ENCODE assay signal across 8 cellular contexts in the genomic region with DNA sequence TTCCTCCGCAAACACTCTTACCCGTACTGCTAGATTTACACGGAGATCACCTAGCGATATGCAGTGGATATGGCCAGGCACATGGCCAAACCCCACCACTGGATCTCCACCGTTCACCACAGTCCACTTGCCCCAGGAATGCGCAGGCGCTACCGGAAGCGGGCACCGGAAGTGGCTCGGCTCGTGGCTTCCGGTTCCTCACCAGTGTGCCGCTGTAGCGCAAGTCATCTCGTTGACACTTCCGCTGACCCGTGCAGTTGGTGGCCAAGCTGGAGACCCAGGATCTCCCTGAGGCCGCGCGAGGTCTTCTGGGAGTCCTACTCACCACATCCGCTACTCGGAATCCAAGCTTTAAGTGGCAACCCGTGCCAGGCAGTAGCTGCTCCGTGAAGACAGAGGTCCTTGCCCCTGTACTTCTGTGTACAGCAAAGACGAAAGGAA. TPM values are rescaled to one million over a fixed set of nuclear protein-coding genes. Genes with fewer than 3 reads are reported as not detected.
DNase-seq lines count a peak whose midpoint lies in the region; ATAC-seq and TF ChIP-seq lines count a peak whose summit lies in the region.

No MANE protein-coding gene starts in this region.

- intact Hi-C loops in mammary epithelial cell (cut with micrococcal nuclease), result no loop called here

- no TSS peak for BruUV-seq in mammary epithelial cell (replicated peaks; lab: Mats Ljungman, UMichigan)

- H4K20me1 ChIP-seq in mammary epithelial cell (ENCODE audit: insufficient read depth, low read length), result no peaks in the 10 kb centered on the region

- TF ChIP-seq CTCF in mammary epithelial cell (conservative IDR thresholded peaks at IDR 0.05 in 1 of 2, IDR thresholded peaks at IDR 0.05 in 1 of 2; ENCODE audit: extremely low read depth in 1 of 2, insufficient read depth in 1 of 2, low read depth in 1 of 2, low read length in 2 of 2), result no peak

- ATAC-seq in HG03039 (IDR thresholded peaks at IDR 0.05; ENCODE audit: unreplicated experiment) (no peak), HG03097 (IDR thresholded peaks at IDR 0.05; ENCODE audit: low FRiP score, unreplicated experiment) (no peak), GM21717 (IDR thresholded peaks at IDR 0.05; ENCODE audit: unreplicated experiment) (no peak)

- H2AFZ ChIP-seq in mammary epithelial cell (ENCODE audit: low read depth, low read length), result no peak overlapping the region

- H3K27me3 ChIP-seq in mammary epithelial cell (ENCODE audit: insufficient read depth, low read length), result no peaks in the 10 kb centered on the region

- 90% methylated on average over 21 of the region's 26 CpGs for WGBS in mammary epithelial cell (ENCODE audit: low coverage, missing lambda C conversion rate)

- in situ Hi-C loops in mammary epithelial cell (cut with MboI; ENCODE audit: low sequenced_read_pairs in 2 of 2), result no loop called here

- dilution Hi-C loops in mammary epithelial cell (cut with HindIII; ENCODE audit: low sequenced_read_pairs), result loop anchor here (10.0 kb wide), 1 partner anchor 77 kb away; the partner anchor contains the start of gene OR2C1

- CTCF ChIA-PET in mammary epithelial cell (lab: Charles Lee; ENCODE audit: low non-redundant PET), result no interaction called here

- no peaks in the 10 kb centered on the region for H3K79me2 ChIP-seq in mammary epithelial cell (ENCODE audit: insufficient read depth, low read length)

- no peak overlapping the region for H3K27ac ChIP-seq in mammary epithelial cell (ENCODE audit: insufficient read depth, low read depth, low read length)

- no peaks in the 10 kb centered on the region for H3K4me1 ChIP-seq in mammary epithelial cell (ENCODE audit: insufficient read depth, low read length)

- DNase-seq in EH (ENCODE audit: low read depth), result peak; percentile 73
- DNase-seq in activated CD4-positive, CD25-positive, alpha-beta regulatory T cell treated with anti-CD3 and anti-CD28 coated beads, Interleukin-2, amount 50 U/mL, for 16 hours (ENCODE audit: low read depth, low spot score), result peak; percentile 13
- DNase-seq in dermis blood vessel endothelial cell, result peak; percentile 5
- peak; percentile 41 for DNase-seq in retina
- DNase-seq in mammary epithelial cell, result no peak

- no peak overlapping the region for H3K4me3 ChIP-seq in mammary epithelial cell (replicated peaks in 1 of 3; ENCODE audit: insufficient read depth in 1 of 3, low read depth in 2 of 3, low read length in 3 of 3)

- H3K9me3 ChIP-seq in mammary epithelial cell (replicated peaks; ENCODE audit: insufficient read depth, low read length), result no peaks in the 10 kb centered on the region

- H3K9ac ChIP-seq in mammary epithelial cell (ENCODE audit: insufficient read depth, low read length), result no peak overlapping the region

- no peak overlapping the region for H3K4me2 ChIP-seq in mammary epithelial cell (ENCODE audit: insufficient read depth, low read depth, low read length)

- H3K36me3 ChIP-seq in mammary epithelial cell (ENCODE audit: insufficient read depth, low read length), result no peaks in the 10 kb centered on the region

RNA-seq across cellular contexts. Expression of gene ZNF597, which starts 11.5 kb away (rescaled TPM):
- 2.4 and 3.7 TPM in 2 replicates for total RNA-seq in dermis blood vessel endothelial cell
- total RNA-seq in mammary epithelial cell, result 1 to 10 TPM; 2.4 to 3.8 TPM
- 1.00 TPM for polyA plus RNA-seq in mammary epithelial cell
- 0.72 TPM for polyA minus RNA-seq in mammary epithelial cell

RNA-seq across cellular contexts. Expression of gene NAA60, which starts 11.7 kb away (rescaled TPM):
- total RNA-seq in dermis blood vessel endothelial cell (19.9 and 22.8 TPM in 2 replicates), mammary epithelial cell (10 to 100 TPM; 16.0 to 37.8 TPM)
- 19.9 TPM for polyA plus RNA-seq in mammary epithelial cell
- polyA minus RNA-seq in mammary epithelial cell, result 13.6 TPM

RNA-seq across cellular contexts. Expression of gene ZNF174, which starts 30.8 kb away (rescaled TPM):
- 6.4 and 8.0 TPM in 2 replicates for total RNA-seq in dermis blood vessel endothelial cell
- total RNA-seq in mammary epithelial cell, result 1 to 10 TPM; 5.3 to 7.7 TPM
- 7.0 TPM for polyA plus RNA-seq in mammary epithelial cell
- polyA minus RNA-seq in mammary epithelial cell, result 9.1 TPM

RNA-seq across cellular contexts. Expression of gene ZSCAN32, which starts 31.0 kb away (rescaled TPM):
- total RNA-seq in dermis blood vessel endothelial cell (12.4 and 12.6 TPM in 2 replicates), mammary epithelial cell (10 to 100 TPM; 13.1 to 15.8 TPM)
- 11.0 TPM for polyA plus RNA-seq in mammary epithelial cell
- 31.0 TPM for polyA minus RNA-seq in mammary epithelial cell
